8 cellular contexts compared by ENCODE assay signal in genomic region chr11:78000193-78000592, GRCh38. TPM values are rescaled to one million over a fixed set of nuclear protein-coding genes. Genes with fewer than 3 reads are reported as not detected.
DNase-seq lines count a peak whose midpoint lies in the region; ATAC-seq and TF ChIP-seq lines count a peak whose summit lies in the region.

No MANE protein-coding gene starts in this region.

- H3K9me3 ChIP-seq in lung (ENCODE audit: control insufficient read depth in 2 of 2, insufficient read depth in 1 of 2, low read length in 1 of 2) = no peaks in the 10 kb centered on the region

- H3K4me3 ChIP-seq in WI38 (ENCODE audit: low read depth, low read length) (no peak overlapping the region), coronary artery (no peak overlapping the region), lung (no peak overlapping the region)

- H3K36me3 ChIP-seq in lung (ENCODE audit: control insufficient read depth in 2 of 2, insufficient read depth in 2 of 2, low read length in 2 of 2) = no peaks in the 10 kb centered on the region

- DNase-seq in ELF-1 (ENCODE audit: low read depth, low spot score) = peak; percentile 60
- peak; percentile 89 for DNase-seq in NCI-H2171 treated with DMSO at 0.1 percent for 48 hours (lab: John Stamatoyannopoulos, UW)
- DNase-seq in coronary artery (ENCODE audit: low spot score) = no peak
- peak; percentile 41 for DNase-seq in lung (ENCODE audit: low spot score)
- DNase-seq in stimulated activated naive CD4-positive, alpha-beta T cell (lab: John Stamatoyannopoulos, UW) = peak in 4 of 6 experiments; percentile 11 to 53 (median 33)

- no peaks in the 10 kb centered on the region for H3K4me1 ChIP-seq in lung (ENCODE audit: control insufficient read depth in 2 of 2, insufficient read depth in 2 of 2, low read length in 2 of 2)

- peak; percentile 54 for TF ChIP-seq CTCF in WI38 (IDR thresholded peaks at IDR 0.05; ENCODE audit: low read depth, low read length)
- TF ChIP-seq CTCF in coronary artery (IDR thresholded peaks at IDR 0.05) = peak; percentile 23
- TF ChIP-seq CTCF in lung (IDR thresholded peaks at IDR 0.05; ENCODE audit: control extremely low read depth, extremely low read depth) = peak; percentile 30

- 0 to 7% methylated on average over 1 of the region's 1 CpG for WGBS in lung, 2 donors

- ATAC-seq in HG02763 (IDR thresholded peaks at IDR 0.05; ENCODE audit: unreplicated experiment) = peak; percentile 53
- peak; percentile 81 for ATAC-seq in lung (ENCODE audit: insufficient read depth, low FRiP score)
- no peak for ATAC-seq in HG03520 (IDR thresholded peaks at IDR 0.05; ENCODE audit: unreplicated experiment)

- no peak overlapping the region for H3K27ac ChIP-seq in coronary artery
- no peak overlapping the region for H3K27ac ChIP-seq in lung (ENCODE audit: low read depth in 1 of 2, low read length in 1 of 2)

- H3K27me3 ChIP-seq in lung (ENCODE audit: control insufficient read depth, insufficient read depth) = no peaks in the 10 kb centered on the region

RNA-seq across cellular contexts. Expression of gene INTS4, which starts 5.7 kb away (rescaled TPM):
- 10 to 100 TPM; 29.3 to 56.2 TPM for total RNA-seq in lung
- polyA plus RNA-seq in lung = 10 to 100 TPM; 15.8 to 16.4 TPM

RNA-seq across cellular contexts. Expression of gene KCTD14, which starts 22.9 kb away (rescaled TPM):
- total RNA-seq in lung = 10 to 100 TPM in 1 of 2 donors, 1 to 10 TPM in 1; 6.4 to 21.3 TPM
- 10 to 100 TPM; 14.8 to 24.0 TPM for polyA plus RNA-seq in lung
